ENCODE assay signal across 24 cellular contexts in the genomic region with DNA sequence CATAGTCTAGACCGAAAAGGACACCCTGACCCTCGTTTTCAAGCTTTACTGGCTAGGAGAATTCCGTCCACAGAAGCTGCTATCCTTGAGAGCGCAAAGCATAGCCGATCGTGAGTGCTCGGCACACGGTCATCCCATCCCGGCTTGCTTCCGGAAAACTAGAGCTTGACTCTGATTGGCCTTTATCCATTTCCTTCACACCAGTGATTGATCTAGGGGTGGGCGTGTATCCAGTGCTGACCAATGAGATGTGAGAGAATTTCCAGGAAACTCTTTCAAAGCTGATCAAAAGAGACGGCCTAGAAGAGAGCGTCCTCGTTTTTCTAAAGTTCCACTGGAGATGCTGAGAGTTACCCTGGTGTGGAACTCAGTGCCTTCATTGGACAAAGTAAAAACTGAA.
"Had no signal": no experiment of that assay in that cellular context is flagged by ENCODE, and none has a peak within 500 bp of the region (broad histone marks: within the 10 kb centered on the region; RNA-seq: fewer than 3 reads in every experiment).

No MANE protein-coding gene starts in this region.

- H3K36me3 ChIP-seq: breast epithelium, lower lobe of right lung, right lobe of liver, tibial nerve, uterus had no signal

- H3K4me1 ChIP-seq: breast epithelium, lower lobe of right lung, right lobe of liver, tibial nerve, uterus had no signal

- DNase-seq: activated CD4-positive, alpha-beta T cell treated with anti-CD3 and anti-CD28 coated beads for 48 hours; activated naive CD4-positive, alpha-beta T cell treated with Interleukin-2 at 50 U/mL for 16 hours; activated naive CD8-positive, alpha-beta T cell treated with anti-CD3 and anti-CD28 coated beads for 36 hours; activated T-cell treated with anti-CD3 and anti-CD28 coated beads, Interleukin-2, amount 50 U/mL, for 1 hour; effector memory CD4-positive, alpha-beta T cell; lower lobe of right lung; mesendoderm; nephron progenitor cell; right lobe of liver; stimulated activated CD4-positive, alpha-beta T cell treated with anti-CD3 and anti-CD28 coated beads, Interleukin-2, amount 100 ng/mL, for 24 hours; stimulated activated naive CD8-positive, alpha-beta T cell treated with anti-CD3 and anti-CD28 coated beads, Interleukin-15, amount 100 ng/mL, for 72 hours; uterus had no signal

- FAIRE-seq: astrocyte, colon, endothelial cell of umbilical vein had no signal

- H3K27ac Mint-ChIP-seq: activated naive CD8-positive, alpha-beta T cell treated with anti-CD3 and anti-CD28 coated beads for 36 hours; activated T-helper 2 cell treated with anti-CD3 and anti-CD28 coated beads, Interferon-gamma antibody, Interleukin-2, Interleukin-4, amounts not matched to agents 10 μg/mL and 5 μg/mL and 100 μg/mL, durations not matched to agents 14 hours and 24 hours and 36 hours; nephron progenitor cell; stimulated activated effector memory CD8-positive, alpha-beta T cell treated with anti-CD3 and anti-CD28 coated beads, Interleukin-12 subunit alpha, Interleukin-12 subunit beta, amount 100 ng/mL, for 72 hours; stimulated activated naive CD8-positive, alpha-beta T cell treated with anti-CD3 and anti-CD28 coated beads, Interleukin-15, amount 100 ng/mL, for 72 hours had no signal

- H3K27me3 ChIP-seq: breast epithelium, right lobe of liver, tibial nerve, uterus had no signal

- H3K27me3 Mint-ChIP-seq: activated naive CD8-positive, alpha-beta T cell treated with anti-CD3 and anti-CD28 coated beads for 36 hours; central memory CD8-positive, alpha-beta T cell; stimulated activated naive CD8-positive, alpha-beta T cell treated with anti-CD3 and anti-CD28 coated beads, Interleukin-15, amount 100 ng/mL, for 72 hours had no signal

- H3K9me3 ChIP-seq: breast epithelium, lower lobe of right lung, mucosa of descending colon, right lobe of liver, tibial nerve, uterus had no signal

- H3K9me3 Mint-ChIP-seq: activated naive CD8-positive, alpha-beta T cell treated with anti-CD3 and anti-CD28 coated beads for 36 hours; activated T-helper 2 cell treated with anti-CD3 and anti-CD28 coated beads, Interferon-gamma antibody, Interleukin-2, Interleukin-4, amounts not matched to agents 10 μg/mL and 5 μg/mL and 100 μg/mL, durations not matched to agents 14 hours and 24 hours and 36 hours; central memory CD8-positive, alpha-beta T cell; nephron progenitor cell; stimulated activated effector memory CD8-positive, alpha-beta T cell treated with anti-CD3 and anti-CD28 coated beads, Interleukin-12 subunit alpha, Interleukin-12 subunit beta, amount 100 ng/mL, for 72 hours; stimulated activated naive CD8-positive, alpha-beta T cell treated with anti-CD3 and anti-CD28 coated beads, Interleukin-15, amount 100 ng/mL, for 72 hours had no signal

- H3K27ac ChIP-seq: breast epithelium, lower lobe of right lung, right lobe of liver, tibial nerve, uterus had no signal

- H3K4me3 ChIP-seq: breast epithelium, lower lobe of right lung, mucosa of descending colon, right lobe of liver, skin epidermis, tibial nerve, uterus had no signal

- ATAC-seq: esophagus mucosa; left lobe of liver; lower lobe of right lung; right lobe of liver; stimulated activated effector memory CD8-positive, alpha-beta T cell treated with anti-CD3 and anti-CD28 coated beads, Interleukin-12 subunit alpha, Interleukin-12 subunit beta, amount 100 ng/mL, for 72 hours; stimulated activated naive CD8-positive, alpha-beta T cell treated with anti-CD3 and anti-CD28 coated beads, Interleukin-15, amount 100 ng/mL, for 72 hours had no signal

- H3K36me3 Mint-ChIP-seq: activated naive CD8-positive, alpha-beta T cell treated with anti-CD3 and anti-CD28 coated beads for 36 hours; stimulated activated effector memory CD8-positive, alpha-beta T cell treated with anti-CD3 and anti-CD28 coated beads, Interleukin-12 subunit alpha, Interleukin-12 subunit beta, amount 100 ng/mL, for 72 hours had no signal

- H3K4me3 Mint-ChIP-seq: activated naive CD8-positive, alpha-beta T cell treated with anti-CD3 and anti-CD28 coated beads for 36 hours; central memory CD8-positive, alpha-beta T cell; nephron progenitor cell; stimulated activated effector memory CD8-positive, alpha-beta T cell treated with anti-CD3 and anti-CD28 coated beads, Interleukin-12 subunit alpha, Interleukin-12 subunit beta, amount 100 ng/mL, for 72 hours; stimulated activated naive CD8-positive, alpha-beta T cell treated with anti-CD3 and anti-CD28 coated beads, Interleukin-15, amount 100 ng/mL, for 72 hours had no signal
